In the genomic region with DNA sequence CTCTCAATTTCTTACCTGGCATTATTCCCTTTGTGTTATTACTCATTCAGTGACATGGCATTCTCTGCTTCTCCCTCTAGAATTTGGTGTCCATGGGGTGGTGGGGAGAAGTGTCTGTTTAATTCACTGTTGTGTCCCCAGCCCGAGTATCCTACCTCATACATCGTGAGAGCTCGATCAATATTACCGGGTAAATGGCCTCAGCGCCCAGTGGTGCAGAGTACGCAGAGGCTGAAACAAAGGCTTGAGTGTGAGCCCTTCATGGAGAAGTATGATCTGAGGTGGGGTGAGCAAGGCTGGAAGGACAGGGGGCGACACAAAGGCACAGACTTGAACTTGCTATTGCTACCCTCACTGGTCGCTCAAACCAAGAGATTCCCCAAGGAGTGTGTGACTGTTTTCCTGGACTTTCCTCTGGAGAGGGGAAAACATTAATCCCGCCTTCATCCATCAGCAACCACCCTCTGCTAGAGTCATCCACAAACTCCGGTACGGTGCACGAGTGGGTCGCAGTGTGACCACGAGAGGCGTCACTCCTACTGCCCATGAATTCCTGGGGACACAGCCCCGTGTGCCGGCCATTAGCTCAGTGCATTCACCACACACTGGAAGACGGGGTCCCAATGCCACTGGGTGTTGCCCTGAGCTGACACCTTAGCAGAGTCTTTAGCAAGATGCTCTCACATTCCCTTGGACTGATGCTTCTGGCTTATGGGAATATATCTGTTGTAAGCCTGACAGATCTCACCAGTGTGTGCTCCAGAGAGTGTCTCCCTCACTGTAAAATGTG, we compare ENCODE assay signal across 23 cellular contexts.
"Had no signal": no experiment of that assay in that cellular context is flagged by ENCODE, and none has a peak within 500 bp of the region (broad histone marks: within the 10 kb centered on the region; RNA-seq: fewer than 3 reads in every experiment).

No MANE protein-coding gene starts in this region.

- ATAC-seq: left cardiac atrium; left ventricle myocardium superior; mucosa of descending colon; naive thymus-derived CD8-positive, alpha-beta T cell; stimulated activated naive B cell treated with anti-CD40 and anti-IgM and Interleukin-4, amounts not matched to agents 10 μg/mL and 1 μg/mL and 100 μg/mL, for 72 hours; stimulated activated naive CD8-positive, alpha-beta T cell treated with anti-CD3 and anti-CD28 coated beads, Interleukin-15, amount 100 ng/mL, for 72 hours had no signal

- H3K4me3 ChIP-seq: colonic mucosa, hepatocyte, lung, mucosa of descending colon, right atrium auricular region, thoracic aorta, transverse colon had no signal

- H3K36me3 ChIP-seq: colonic mucosa, right atrium auricular region, thoracic aorta, transverse colon had no signal

- DNase-seq: colonic mucosa; dermis blood vessel endothelial cell; effector CD4-positive, alpha-beta T cell; foreskin melanocyte; head of caudate nucleus; kidney; left cardiac atrium; left ventricle myocardium superior; mesenchymal stem cell; mucosa of descending colon; naive thymus-derived CD8-positive, alpha-beta T cell; posterior cingulate gyrus; small intestine; stimulated activated CD4-positive, alpha-beta T cell treated with anti-CD3 and anti-CD28 coated beads, Interleukin-12 subunit alpha, Interleukin-12 subunit beta, amount 100 ng/mL, for 4 hours; stimulated activated CD4-positive, alpha-beta T cell treated with anti-CD3 and anti-CD28 coated beads, Interleukin-2, amount 100 ng/mL, for 48 hours; stimulated activated naive B cell treated with anti-CD40 and anti-IgM and Interleukin-4, amounts not matched to agents 10 μg/mL and 1 μg/mL and 100 μg/mL, for 72 hours; stimulated activated naive CD8-positive, alpha-beta T cell treated with anti-CD3 and anti-CD28 coated beads, Interleukin-15, amount 100 ng/mL, for 72 hours; substantia nigra; transverse colon had no signal

- H3K9me3 ChIP-seq: colonic mucosa, mucosa of descending colon, thoracic aorta had no signal

- H3K27ac ChIP-seq: colonic mucosa, hepatocyte, right atrium auricular region, thoracic aorta, transverse colon had no signal

- H3K79me2 ChIP-seq: hepatocyte had no signal

- H3K4me2 ChIP-seq: hepatocyte had no signal

- H2AFZ ChIP-seq: hepatocyte had no signal

- FAIRE-seq: kidney, small intestine had no signal

- H3K27me3 ChIP-seq: colonic mucosa, hepatocyte, right atrium auricular region had no signal

- H3K4me1 ChIP-seq: colonic mucosa, right atrium auricular region, transverse colon had no signal
